Comparison of ENCODE assay signal across 21 cellular contexts in genomic region chr5:3844266-3844665, GRCh38.
"Had no signal": no experiment of that assay in that cellular context is flagged by ENCODE, and none has a peak within 500 bp of the region (broad histone marks: within the 10 kb centered on the region; RNA-seq: fewer than 3 reads in every experiment).

No MANE protein-coding gene starts in this region.

- H3K27me3 Mint-ChIP-seq: dendritic cell treated with granulocyte-macrophage colony-stimulating factor and Interleukin-4, amounts not matched to agents 40 ng/mL and 50 ng/mL, for 4 days; effector memory CD8-positive, alpha-beta T cell; naive B cell had no signal

- H3K4me3 Mint-ChIP-seq: dendritic cell treated with granulocyte-macrophage colony-stimulating factor and Interleukin-4, amounts not matched to agents 40 ng/mL and 50 ng/mL, for 4 days; effector memory CD8-positive, alpha-beta T cell; naive B cell; nephron progenitor cell; stimulated activated effector memory CD8-positive, alpha-beta T cell treated with anti-CD3 and anti-CD28 coated beads, Interleukin-12 subunit alpha, Interleukin-12 subunit beta, amount 100 ng/mL, for 72 hours had no signal

- H3K36me3 Mint-ChIP-seq: naive B cell; stimulated activated effector memory CD8-positive, alpha-beta T cell treated with anti-CD3 and anti-CD28 coated beads, Interleukin-12 subunit alpha, Interleukin-12 subunit beta, amount 100 ng/mL, for 72 hours had no signal

- DNase-seq: effector memory CD8-positive, alpha-beta T cell; esophagus squamous epithelium; foreskin fibroblast; left colon; left ventricle myocardium superior; mesenchymal stem cell; naive B cell; nephron progenitor cell; ovary; small intestine; stimulated activated CD4-positive, alpha-beta T cell treated with anti-CD3 and anti-CD28 coated beads, Interleukin-4, amount 100 ng/mL, for 1 hour; stimulated activated CD8-positive, alpha-beta memory T cell treated with anti-CD3 and anti-CD28 coated beads, Interleukin-4, amount 100 ng/mL, for 48 hours; stimulated activated naive CD8-positive, alpha-beta T cell treated with anti-CD3 and anti-CD28 coated beads, Interleukin-15, Interleukin-2, amounts not matched to agents 100 U/mL and 50 U/mL, for 24 hours; tibial artery; upper lobe of left lung; uterus had no signal

- H3K4me1 Mint-ChIP-seq: naive B cell; stimulated activated effector memory CD8-positive, alpha-beta T cell treated with anti-CD3 and anti-CD28 coated beads, Interleukin-12 subunit alpha, Interleukin-12 subunit beta, amount 100 ng/mL, for 72 hours had no signal

- H3K4me1 ChIP-seq: esophagus squamous epithelium, right atrium auricular region, tibial artery, upper lobe of left lung, uterus had no signal

- H3K9me3 ChIP-seq: esophagus squamous epithelium, ovary, right atrium auricular region, tibial artery, upper lobe of left lung, uterus had no signal

- H3K4me3 ChIP-seq: esophagus squamous epithelium, lung, ovary, right atrium auricular region, tibial artery, upper lobe of left lung, uterus had no signal

- H3K36me3 ChIP-seq: esophagus squamous epithelium, ovary, right atrium auricular region, tibial artery, upper lobe of left lung, uterus had no signal

- H3K27ac Mint-ChIP-seq: dendritic cell treated with granulocyte-macrophage colony-stimulating factor and Interleukin-4, amounts not matched to agents 40 ng/mL and 50 ng/mL, for 4 days; effector memory CD8-positive, alpha-beta T cell; naive B cell; nephron progenitor cell; stimulated activated effector memory CD8-positive, alpha-beta T cell treated with anti-CD3 and anti-CD28 coated beads, Interleukin-12 subunit alpha, Interleukin-12 subunit beta, amount 100 ng/mL, for 72 hours had no signal

- ATAC-seq: effector memory CD8-positive, alpha-beta T cell; left colon; left ventricle myocardium superior; stimulated activated effector memory CD8-positive, alpha-beta T cell treated with anti-CD3 and anti-CD28 coated beads, Interleukin-12 subunit alpha, Interleukin-12 subunit beta, amount 100 ng/mL, for 72 hours; stimulated activated naive CD8-positive, alpha-beta T cell treated with anti-CD3 and anti-CD28 coated beads, Interleukin-15, Interleukin-2, amounts not matched to agents 100 U/mL and 50 U/mL, for 24 hours had no signal

- H3K27me3 ChIP-seq: esophagus squamous epithelium, ovary, right atrium auricular region, tibial artery, upper lobe of left lung, uterus had no signal

- H3K27ac ChIP-seq: epithelial cell of prostate, esophagus squamous epithelium, ovary, right atrium auricular region, tibial artery, upper lobe of left lung, uterus had no signal
